Comparison of ENCODE assay signal across 8 cellular contexts in genomic region chr2:43455735-43456642, GRCh38.
DNase-seq lines count a peak whose midpoint lies in the region; ATAC-seq and TF ChIP-seq lines count a peak whose summit lies in the region.
"Had no signal": no experiment of that assay in that cellular context is flagged by ENCODE, and none has a peak within 500 bp of the region (broad histone marks: within the 10 kb centered on the region; RNA-seq: fewer than 3 reads in every experiment).

No MANE protein-coding gene starts in this region.

- no peak overlapping the region for H3K27ac ChIP-seq in PC-3 (ENCODE audit: low read length)
- peak overlapping the region; percentile 59 to 88 (median 79) for H3K27ac ChIP-seq in thyroid gland
- H3K27ac ChIP-seq: HL-60 had no signal

- no peaks in the 10 kb centered on the region for H3F3A ChIP-seq in PC-3 (ENCODE audit: low read length, unreplicated experiment)

- CTCF ChIA-PET in PC-3 (lab: Charles Lee), result no interaction called here

- H3K36me3 ChIP-seq in PC-3 (ENCODE audit: low read depth, low read length) (no peaks in the 10 kb centered on the region), thyroid gland (no peaks in the 10 kb centered on the region)

- TF ChIP-seq CTCF in PC-3 (conservative IDR thresholded peaks at IDR 0.05; ENCODE audit: low read depth, low read length) (no peak; the same call in 1 of the 2 replicates), foreskin fibroblast (IDR thresholded peaks at IDR 0.05; ENCODE audit: low read depth, low read length) (no peak), thyroid gland (IDR thresholded peaks at IDR 0.05) (peak in 4 of 6 experiments; percentile 30 to 57 (median 37))

- BruUV-seq in PC-3 (replicated peaks; lab: Mats Ljungman, UMichigan), result no TSS peak

- POLR2A ChIA-PET in PC-3 (lab: Charles Lee; ENCODE audit: unreplicated experiment), result no interaction called here

- no peak overlapping the region for H3K9ac ChIP-seq in PC-3 (ENCODE audit: low read length)

- H3K4me2 ChIP-seq in PC-3 (ENCODE audit: low read length), result 0 out of 2 replicates have a peak overlapping the region, but pooled peaks have one; percentile 3

- H4K20me1 ChIP-seq in PC-3 (ENCODE audit: low read length), result no peaks in the 10 kb centered on the region

- ATAC-seq in GM19463 (IDR thresholded peaks at IDR 0.05; ENCODE audit: unreplicated experiment) (peak; percentile 58), PC-3 (no peak)

- TF ChIP-seq POLR2A in thyroid gland (IDR thresholded peaks at IDR 0.05), result no peak

- intact Hi-C loops in PC-3 (cut with micrococcal nuclease) (no loop called here), thyroid gland (cut with DNase I) (no loop called here)

- DNase-seq in PC-3, result peak; percentile 23
- DNase-seq in foreskin fibroblast, result peak; percentile 78 to 83
- DNase-seq in thyroid gland, result no peak
- no peak for DNase-seq in activated gamma-delta T cell (lab: John Stamatoyannopoulos, UW)
- no peak for DNase-seq in stimulated activated CD4-positive, alpha-beta T cell treated with anti-CD3 and anti-CD28 coated beads, Interleukin-4, amount 100 ng/mL, for 24 hours
- DNase-seq in HuH-7.5 (ENCODE audit: low spot score), result no peak

- H3K79me2 ChIP-seq in PC-3 (ENCODE audit: low read length), result no peaks in the 10 kb centered on the region

- no peak overlapping the region for H2AFZ ChIP-seq in PC-3 (ENCODE audit: low read length)

- H3K27me3 ChIP-seq in PC-3 (ENCODE audit: low read length), result no peaks in the 10 kb centered on the region
- no peaks in the 10 kb centered on the region for H3K27me3 ChIP-seq in thyroid gland

- H3K4me3 ChIP-seq in PC-3 (ENCODE audit: low read length) (no peak overlapping the region), foreskin fibroblast (ENCODE audit: low read depth in 1 of 2, low read length in 2 of 2) (no peak overlapping the region), thyroid gland (replicated peaks in 1 of 3) (no peak overlapping the region)

- H3K4me1 ChIP-seq in PC-3 (ENCODE audit: insufficient read depth, low read length) (peaks cover 65% of the 10 kb centered on the region), thyroid gland (peaks cover 75 to 92% of the 10 kb centered on the region in 2 donors)

- WGBS in thyroid gland, 2 donors, result 48 to 57% methylated on average over 6 of the region's 6 CpGs

- no peaks in the 10 kb centered on the region for H3K9me2 ChIP-seq in PC-3 (replicated peaks; ENCODE audit: low read length)

- H3K9me3 ChIP-seq in PC-3 (ENCODE audit: low read length) (no peaks in the 10 kb centered on the region), thyroid gland (no peaks in the 10 kb centered on the region)

Comparison
In these comparisons a context has a peak if more than half of its experiments do, and no peak if none do; other contexts are left out.
1. DNase-seq: peak in PC-3 (single experiment) and foreskin fibroblast (2 of 2); none in thyroid gland (0 of 2), activated gamma-delta T cell (single experiment), stimulated activated CD4-positive, alpha-beta T cell treated with anti-CD3 and anti-CD28 coated beads, Interleukin-4, amount 100 ng/mL, for 24 hours (single experiment) and HuH-7.5 (single experiment).
2. CTCF ChIP-seq: peak in thyroid gland (4 of 6); none in PC-3 (single experiment) and foreskin fibroblast (single experiment).